In genomic region chr13:44591316-44591715, GRCh38 we compare ENCODE assay signal across 22 cellular contexts. TPM values are rescaled to one million over a fixed set of nuclear protein-coding genes. Genes with fewer than 3 reads are reported as not detected.
DNase-seq lines count a peak whose midpoint lies in the region; ATAC-seq and TF ChIP-seq lines count a peak whose summit lies in the region.
"Had no signal": no experiment of that assay in that cellular context is flagged by ENCODE, and none has a peak within 500 bp of the region (broad histone marks: within the 10 kb centered on the region; RNA-seq: fewer than 3 reads in every experiment).

No MANE protein-coding gene starts in this region.

- DNase-seq in BE2C (peak; percentile 18), H7 (peak; percentile 83), endodermal cell (peak; percentile 80), mucosa of descending colon (peak in 2 of 3 donors; percentile 28 to 41), SHP77 (lab: John Stamatoyannopoulos, UW) (no peak), epidermal melanocyte (ENCODE audit: insufficient read length, low spot score) (no peak)
- no peak for DNase-seq in activated T-cell treated with anti-CD3 and anti-CD28 coated beads, Interleukin-2, amount 50 U/mL, for 24 hours
- DNase-seq: DMS79 treated with DMSO at 0.1 percent for 48 hours, GOT3, HFFc6, Karpas-422, MM.1S, NCI-H1092 treated with DMSO at 0.1 percent for 48 hours, NCI-H1694, NCI-H2227 treated with DMSO at 0.1 percent for 48 hours, NCI-H510A treated with DMSO at 0.1 percent for 48 hours, NCI-H774, Right ventricle myocardium superior, T-cell had no signal

- TF ChIP-seq CTCF in BE2C (IDR thresholded peaks at IDR 0.05; ENCODE audit: low read depth, low read length) (no peak), endodermal cell (conservative IDR thresholded peaks at IDR 0.05) (no peak), mucosa of descending colon (IDR thresholded peaks at IDR 0.05) (no peak)

- no peaks in the 10 kb centered on the region for H3K36me3 Mint-ChIP-seq in endodermal cell (ENCODE audit: low read depth)
- no peaks in the 10 kb centered on the region for H3K36me3 Mint-ChIP-seq in activated T-cell treated with anti-CD3 and anti-CD28 coated beads, Interleukin-2, amount 50 U/mL, for 24 hours (ENCODE audit: low read depth)
- H3K36me3 Mint-ChIP-seq: T-cell had no signal

- peaks cover 4% of the 10 kb centered on the region; the same call in 1 of the 2 replicates for H3K9me3 ChIP-seq in BE2C
- no peaks in the 10 kb centered on the region for H3K9me3 ChIP-seq in endodermal cell (ENCODE audit: control insufficient read depth, low read length)
- H3K9me3 ChIP-seq in mucosa of descending colon, result no peaks in the 10 kb centered on the region

- H3K4me1 Mint-ChIP-seq in endodermal cell, result peaks cover 8% of the 10 kb centered on the region
- no peaks in the 10 kb centered on the region for H3K4me1 Mint-ChIP-seq in activated T-cell treated with anti-CD3 and anti-CD28 coated beads, Interleukin-2, amount 50 U/mL, for 24 hours (ENCODE audit: low read depth)

- H3K27ac Mint-ChIP-seq in endodermal cell, result no peak overlapping the region
- no peak overlapping the region for H3K27ac Mint-ChIP-seq in activated T-cell treated with anti-CD3 and anti-CD28 coated beads, Interleukin-2, amount 50 U/mL, for 24 hours
- H3K27ac Mint-ChIP-seq: HFFc6, T-cell had no signal

- intact Hi-C loops in mucosa of descending colon (cut with DNase I, micrococcal nuclease), result no loop called here

- H3K36me3 ChIP-seq in BE2C (no peaks in the 10 kb centered on the region), H7 (replicated peaks; ENCODE audit: control insufficient read depth, insufficient read depth, low read length) (no peaks in the 10 kb centered on the region), endodermal cell (ENCODE audit: control insufficient read depth, insufficient read depth, low read length) (no peaks in the 10 kb centered on the region), mucosa of descending colon (ENCODE audit: low read depth) (no peaks in the 10 kb centered on the region)

- 93 to 99% methylated on average over 8 to 15 of the region's 15 CpGs for WGBS in endodermal cell (ENCODE audit: insufficient coverage in 1 of 2, insufficient read length in 1 of 2), 2 experiments

- H3K9ac ChIP-seq in endodermal cell (ENCODE audit: extremely low read depth, low read length, poor library complexity, severe bottlenecking), result no peak overlapping the region

- H3K27me3 ChIP-seq in BE2C (no peaks in the 10 kb centered on the region), H7 (ENCODE audit: control insufficient read depth, insufficient read depth, low read length) (no peaks in the 10 kb centered on the region), endodermal cell (ENCODE audit: control insufficient read depth, insufficient read depth, low read length, poor library complexity, severe bottlenecking) (no peaks in the 10 kb centered on the region)

- H3K27me3 Mint-ChIP-seq in endodermal cell (ENCODE audit: insufficient read depth), result no peaks in the 10 kb centered on the region
- peaks cover 25% of the 10 kb centered on the region for H3K27me3 Mint-ChIP-seq in activated T-cell treated with anti-CD3 and anti-CD28 coated beads, Interleukin-2, amount 50 U/mL, for 24 hours

- H3K9me3 Mint-ChIP-seq in endodermal cell, result peaks cover 8% of the 10 kb centered on the region
- H3K9me3 Mint-ChIP-seq in activated T-cell treated with anti-CD3 and anti-CD28 coated beads, Interleukin-2, amount 50 U/mL, for 24 hours, result no peaks in the 10 kb centered on the region
- H3K9me3 Mint-ChIP-seq: T-cell had no signal

- H3K4me3 Mint-ChIP-seq in endodermal cell, result no peak overlapping the region
- H3K4me3 Mint-ChIP-seq in activated T-cell treated with anti-CD3 and anti-CD28 coated beads, Interleukin-2, amount 50 U/mL, for 24 hours, result no peak overlapping the region
- H3K4me3 Mint-ChIP-seq: HFFc6, T-cell had no signal

- H3K4me1 ChIP-seq in BE2C (no peaks in the 10 kb centered on the region), endodermal cell (ENCODE audit: control insufficient read depth, insufficient read depth, low read length) (no peaks in the 10 kb centered on the region), mucosa of descending colon (ENCODE audit: low read depth) (no peaks in the 10 kb centered on the region)

- H3K4me3 ChIP-seq in BE2C (ENCODE audit: low read depth, low read length) (no peak overlapping the region), H7 (ENCODE audit: insufficient read depth, low read depth, low read length) (no peak overlapping the region; the same call in 1 of the 2 replicates), endodermal cell (ENCODE audit: low read length) (no peak overlapping the region), mucosa of descending colon (no peak overlapping the region)
- H3K4me3 ChIP-seq: SK-N-MC had no signal

- ATAC-seq in mucosa of descending colon (peak; percentile 58), GM21526 (IDR thresholded peaks at IDR 0.05; ENCODE audit: low FRiP score, unreplicated experiment) (no peak)
- ATAC-seq: T-cell had no signal

- no peak overlapping the region for H3K27ac ChIP-seq in endodermal cell (ENCODE audit: low read depth, low read length)
- H3K27ac ChIP-seq: C4-2B, SK-N-MC had no signal

RNA-seq across cellular contexts. Expression of gene TSC22D1, which starts 15.2 kb away (rescaled TPM):
- 39.3 TPM for polyA plus RNA-seq in BE2C (2012; ENCODE audit: insufficient read depth, insufficient read length, low read depth)
- total RNA-seq in H7 (2014; rRNA removed; shearing (Covaris generic)), result 44.7 and 50.1 TPM in 2 replicates
- 100 to 1,000 TPM in 1 of 2 donors, 10 to 100 TPM in 1; 95.9 to 107 TPM for total RNA-seq in endodermal cell
- 104 TPM for polyA plus RNA-seq in endodermal cell (2013, experiment 1 of 2)
- 104 TPM for polyA plus RNA-seq in endodermal cell (2013, experiment 2 of 2)
- total RNA-seq in mucosa of descending colon, result 100 to 1,000 TPM; 249 to 299 (median 260) TPM

Comparison
In these comparisons a context has a peak if more than half of its experiments do, and no peak if none do; other contexts are left out.
1. DNase-seq: peak in BE2C (single experiment), H7 (single experiment), endodermal cell (single experiment) and mucosa of descending colon (2 of 3); none in activated T-cell treated with anti-CD3 and anti-CD28 coated beads, Interleukin-2, amount 50 U/mL, for 24 hours (single experiment), SHP77 (0 of 2) and epidermal melanocyte (single experiment).